ENCODE assay signal across 9 cellular contexts in the genomic region with DNA sequence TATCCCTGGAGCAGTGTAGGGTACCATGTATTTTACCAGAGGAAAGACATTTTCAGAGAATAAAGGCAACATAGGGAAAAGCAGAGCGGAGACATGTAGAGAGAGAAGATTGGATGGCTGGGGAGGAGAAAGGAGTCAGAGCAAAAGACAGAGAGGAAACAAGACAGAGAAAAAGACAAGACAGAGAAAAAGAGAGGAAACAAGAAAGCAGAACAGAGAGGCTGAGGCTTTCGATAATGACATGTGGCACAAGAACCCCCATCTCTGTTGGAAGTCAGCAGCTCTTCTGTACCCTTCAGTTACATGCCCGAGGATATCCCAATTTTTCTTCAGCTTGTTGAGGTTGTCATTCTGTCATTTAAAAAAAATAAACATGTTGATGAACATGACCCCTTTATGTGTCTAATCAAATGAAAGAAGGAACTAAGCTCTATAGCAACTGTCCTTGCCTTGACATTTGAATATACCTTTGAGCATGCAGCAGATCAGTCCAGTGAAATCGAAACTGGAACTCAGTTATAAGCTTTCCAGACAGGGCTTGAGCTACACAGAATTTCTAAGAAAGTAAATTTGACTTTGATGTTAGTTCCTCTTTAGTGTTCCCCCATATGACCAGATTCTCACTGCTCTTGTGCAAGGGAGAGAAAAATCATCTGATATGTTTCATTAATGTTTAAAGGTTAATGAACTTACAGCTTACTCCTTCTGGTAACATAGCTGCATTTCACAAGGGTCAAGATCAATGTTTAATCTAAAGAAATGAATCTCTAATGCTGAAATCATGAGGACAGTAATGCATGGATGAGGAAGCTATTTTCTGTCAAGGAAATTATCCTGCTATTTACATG.
DNase-seq lines count a peak whose midpoint lies in the region; ATAC-seq, FAIRE-seq and TF ChIP-seq lines count a peak whose summit lies in the region.
"Had no signal": no experiment of that assay in that cellular context is flagged by ENCODE, and none has a peak within 500 bp of the region (broad histone marks: within the 10 kb centered on the region; RNA-seq: fewer than 3 reads in every experiment).

No MANE protein-coding gene starts in this region.

- FAIRE-seq in colon (lab: Jason Lieb, UNC): peak; percentile 58

- H3K27ac ChIP-seq in KMS-11 (no peak overlapping the region; the same call in 1 of the 2 replicates), aorta (ENCODE audit: low read depth in 1 of 2, low read length in 2 of 2) (no peak overlapping the region)

- H3K27me3 ChIP-seq in KMS-11 (ENCODE audit: insufficient read depth, low read depth) (no peaks in the 10 kb centered on the region), aorta (ENCODE audit: control insufficient read depth in 1 of 2, insufficient read depth in 2 of 2, low read length in 1 of 2) (no peaks in the 10 kb centered on the region)

- H3K4me2 ChIP-seq in KMS-11: peak overlapping the region; percentile 56

- DNase-seq in aorta (no peak), HuH-7 (ENCODE audit: low spot score) (no peak), GOT3 (lab: John Stamatoyannopoulos, UW) (no peak)
- no peak for DNase-seq in activated CD8-positive, alpha-beta memory T cell treated with anti-CD3 and anti-CD28 coated beads, Interleukin-2, amount 50 U/mL, for 48 hours
- DNase-seq: right cardiac atrium had no signal

- intact Hi-C loops in aorta (cut with DNase I): no loop called here

- H3K4me3 ChIP-seq in KMS-11 (IDR thresholded peaks at IDR 0.05; ENCODE audit: insufficient read depth, low read depth, low read length) (no peak overlapping the region), aorta (ENCODE audit: low read length in 2 of 2) (no peak overlapping the region)

- H3K4me1 ChIP-seq in KMS-11 (ENCODE audit: low read depth, poor library complexity, severe bottlenecking) (peaks cover 33% of the 10 kb centered on the region), aorta (ENCODE audit: control insufficient read depth in 1 of 2, insufficient read depth in 2 of 2, low read length in 2 of 2) (no peaks in the 10 kb centered on the region)

- ATAC-seq in GM18499 (IDR thresholded peaks at IDR 0.05; ENCODE audit: insufficient read depth, unreplicated experiment) (peak; percentile 76), GM21619 (IDR thresholded peaks at IDR 0.05; ENCODE audit: unreplicated experiment) (peak; percentile 80), aorta (ENCODE audit: low FRiP score) (no peak)

- H3K79me2 ChIP-seq in KMS-11 (ENCODE audit: insufficient read depth, low read depth): no peaks in the 10 kb centered on the region

- no peak overlapping the region for H3K9ac ChIP-seq in KMS-11

- no peaks in the 10 kb centered on the region for H3K9me3 ChIP-seq in aorta (ENCODE audit: control insufficient read depth, low read length)

- 65 to 66% methylated on average over 4 of the region's 4 CpGs for WGBS in aorta, 2 donors

- peak overlapping the region; percentile 28; the same call in 1 of the 2 replicates for H2AFZ ChIP-seq in KMS-11 (ENCODE audit: low read depth)

- H3K36me3 ChIP-seq in KMS-11 (ENCODE audit: insufficient read depth) (no peaks in the 10 kb centered on the region), aorta (ENCODE audit: control insufficient read depth in 1 of 2, insufficient read depth in 2 of 2, low read length in 1 of 2) (no peaks in the 10 kb centered on the region)

- TF ChIP-seq CTCF in KMS-11 (conservative IDR thresholded peaks at IDR 0.05; ENCODE audit: low read depth, low read length): no peak

- no peaks in the 10 kb centered on the region for H4K20me1 ChIP-seq in KMS-11 (ENCODE audit: insufficient read depth)
